ENCODE assay signal across 16 cellular contexts in genomic region chr22:47092896-47093311, GRCh38.
A peak's percentile ranks its signal among the peaks of the same experiment; 100 is the strongest.
DNase-seq lines count a peak whose midpoint lies in the region; ATAC-seq and TF ChIP-seq lines count a peak whose summit lies in the region.
"Had no signal": no experiment of that assay in that cellular context is flagged by ENCODE, and none has a peak within 500 bp of the region (broad histone marks: within the 10 kb centered on the region; RNA-seq: fewer than 3 reads in every experiment).

No MANE protein-coding gene starts in this region.

- H3K27ac Mint-ChIP-seq in Caco-2 (ENCODE audit: unreplicated experiment) (peak overlapping the region; percentile 78), osteocyte (ENCODE audit: unreplicated experiment) (no peak overlapping the region)
- H3K27ac Mint-ChIP-seq in CD8-positive, alpha-beta T cell = no peak overlapping the region

- no peak overlapping the region for H3K27ac ChIP-seq in CD8-positive, alpha-beta T cell (ENCODE audit: low read depth, low read length)
- H3K27ac ChIP-seq: C4-2B, hepatocyte had no signal

- H3K4me1 ChIP-seq in Caco-2 = peaks cover 6% of the 10 kb centered on the region; the same call in 1 of the 2 replicates
- peaks cover 9% of the 10 kb centered on the region for H3K4me1 ChIP-seq in CD8-positive, alpha-beta T cell (ENCODE audit: insufficient read depth, low read length)

- ATAC-seq in CD8-positive, alpha-beta T cell = no peak
- ATAC-seq in HG03135 (IDR thresholded peaks at IDR 0.05; ENCODE audit: unreplicated experiment) = no peak
- ATAC-seq: effector memory CD8-positive, alpha-beta T cell; stimulated activated naive CD8-positive, alpha-beta T cell treated with anti-CD3 and anti-CD28 coated beads, Interleukin-15, Interleukin-2, amounts not matched to agents 100 U/mL and 50 U/mL, for 24 hours had no signal

- H3K4me1 Mint-ChIP-seq in Caco-2 (ENCODE audit: low read depth, unreplicated experiment) (peaks cover 13% of the 10 kb centered on the region), osteocyte (ENCODE audit: unreplicated experiment) (peaks cover 12% of the 10 kb centered on the region)
- peaks cover 52% of the 10 kb centered on the region for H3K4me1 Mint-ChIP-seq in CD8-positive, alpha-beta T cell (ENCODE audit: low read depth)

- H3K27me3 ChIP-seq in Caco-2 (replicated peaks; ENCODE audit: control insufficient read depth, insufficient read depth, low read length) = no peaks in the 10 kb centered on the region
- no peaks in the 10 kb centered on the region for H3K27me3 ChIP-seq in CD8-positive, alpha-beta T cell (ENCODE audit: insufficient read depth, low read length)
- H3K27me3 ChIP-seq: hepatocyte had no signal

- CTCF ChIA-PET in Caco-2 (lab: Charles Lee) = no interaction called here
- CTCF ChIA-PET in CD8-positive, alpha-beta T cell (lab: Charles Lee) = no interaction called here

- in situ Hi-C loops in GM13977 (cut with MboI; ENCODE audit: low pct_unique_long_range_greater_than_20kb, low sequenced_read_pairs, unreplicated experiment) = no loop called here

- POLR2A ChIA-PET in Caco-2 (lab: Charles Lee) = no interaction called here
- POLR2A ChIA-PET in CD8-positive, alpha-beta T cell (lab: Charles Lee) = no interaction called here

- DNase-seq in Caco-2 = no peak
- peak; percentile 52 for DNase-seq in RPMI7951 (ENCODE audit: low read depth)
- DNase-seq in fibroblast of mammary gland (ENCODE audit: low read depth) = peak; percentile 64
- peak; percentile 51 for DNase-seq in osteocyte (ENCODE audit: extremely low spot score, unreplicated experiment)
- DNase-seq in GM13977 (ENCODE audit: low spot score) = no peak
- DNase-seq in CD8-positive, alpha-beta T cell = no peak
- DNase-seq in DMS114 treated with DMSO at 0.1 percent for 48 hours (lab: John Stamatoyannopoulos, UW; ENCODE audit: unreplicated experiment) = no peak
- DNase-seq: activated CD4-positive, CD25-positive, alpha-beta regulatory T cell; effector memory CD8-positive, alpha-beta T cell; Karpas-422; NCI-H2081; stimulated activated CD4-positive, alpha-beta T cell treated with anti-CD3 and anti-CD28 coated beads, Interleukin-4, amount 100 ng/mL, for 1 hour; stimulated activated naive CD8-positive, alpha-beta T cell treated with anti-CD3 and anti-CD28 coated beads, Interleukin-15, Interleukin-2, amounts not matched to agents 100 U/mL and 50 U/mL, for 24 hours had no signal

- intact Hi-C loops in Caco-2 (cut with micrococcal nuclease; ENCODE audit: unreplicated experiment) = no loop called here
- intact Hi-C loops in CD8-positive, alpha-beta T cell (cut with DNase I, micrococcal nuclease) = no loop called here

- no peak overlapping the region for H3K4me3 Mint-ChIP-seq in Caco-2 (ENCODE audit: unreplicated experiment)
- no peak overlapping the region for H3K4me3 Mint-ChIP-seq in osteocyte (ENCODE audit: unreplicated experiment)
- H3K4me3 Mint-ChIP-seq in CD8-positive, alpha-beta T cell = no peak overlapping the region
- H3K4me3 Mint-ChIP-seq: effector memory CD8-positive, alpha-beta T cell had no signal

- TF ChIP-seq CTCF in Caco-2 (IDR thresholded peaks at IDR 0.05; ENCODE audit: insufficient read depth in 1 of 2, low read depth in 1 of 2, low read length in 1 of 2, severe bottlenecking in 1 of 2, unreplicated experiment in 1 of 2) (no peak), fibroblast of mammary gland (conservative IDR thresholded peaks at IDR 0.05; ENCODE audit: control insufficient read depth, insufficient read depth, low read depth, low read length) (no peak), osteocyte (IDR thresholded peaks at IDR 0.05) (no peak), GM13977 (IDR thresholded peaks at IDR 0.05; ENCODE audit: extremely low read depth, insufficient read depth, missing control alignments) (no peak)
- TF ChIP-seq CTCF in CD8-positive, alpha-beta T cell (IDR thresholded peaks at IDR 0.05) = no peak

- H3K27me3 Mint-ChIP-seq in Caco-2 (ENCODE audit: insufficient read depth, unreplicated experiment) = no peaks in the 10 kb centered on the region
- no peaks in the 10 kb centered on the region for H3K27me3 Mint-ChIP-seq in osteocyte (ENCODE audit: unreplicated experiment)
- no peaks in the 10 kb centered on the region for H3K27me3 Mint-ChIP-seq in CD8-positive, alpha-beta T cell (ENCODE audit: low read depth)
- H3K27me3 Mint-ChIP-seq: effector memory CD8-positive, alpha-beta T cell had no signal

- peaks cover 7% of the 10 kb centered on the region; the same call in 1 of the 2 replicates for H3K9me3 ChIP-seq in Caco-2
- H3K9me3 ChIP-seq in CD8-positive, alpha-beta T cell (ENCODE audit: low read length) = no peaks in the 10 kb centered on the region

- no peak overlapping the region for H3K4me3 ChIP-seq in Caco-2 (ENCODE audit: low read depth, low read length)
- H3K4me3 ChIP-seq in fibroblast of mammary gland (ENCODE audit: control insufficient read depth, low read depth, low read length) = no peak overlapping the region
- H3K4me3 ChIP-seq in CD8-positive, alpha-beta T cell (ENCODE audit: low read depth, low read length) = no peak overlapping the region
- H3K4me3 ChIP-seq: hepatocyte had no signal

- H3K36me3 Mint-ChIP-seq in Caco-2 (ENCODE audit: insufficient read depth, unreplicated experiment) = peaks cover 41% of the 10 kb centered on the region
- no peaks in the 10 kb centered on the region for H3K36me3 Mint-ChIP-seq in osteocyte (ENCODE audit: unreplicated experiment)
- peaks cover 15% of the 10 kb centered on the region for H3K36me3 Mint-ChIP-seq in CD8-positive, alpha-beta T cell

- BruUV-seq in Caco-2 (replicated peaks; lab: Mats Ljungman, UMichigan) = no TSS peak

- H3K9me3 Mint-ChIP-seq in Caco-2 (ENCODE audit: unreplicated experiment) (peaks cover 27% of the 10 kb centered on the region), osteocyte (ENCODE audit: unreplicated experiment) (peaks cover 8% of the 10 kb centered on the region)
- no peaks in the 10 kb centered on the region for H3K9me3 Mint-ChIP-seq in CD8-positive, alpha-beta T cell
- H3K9me3 Mint-ChIP-seq: effector memory CD8-positive, alpha-beta T cell had no signal

- H3K36me3 ChIP-seq in Caco-2 (ENCODE audit: control insufficient read depth, insufficient read depth, low read length) = no peaks in the 10 kb centered on the region; the same call in 1 of the 2 replicates
- H3K36me3 ChIP-seq in CD8-positive, alpha-beta T cell (ENCODE audit: insufficient read depth, low read length) = no peaks in the 10 kb centered on the region

Comparison
In these comparisons a context has a peak if more than half of its experiments do, and no peak if none do; other contexts are left out.
1. DNase-seq: peak in RPMI7951 (single experiment), fibroblast of mammary gland (single experiment) and osteocyte (single experiment); none in Caco-2 (0 of 2), GM13977 (single experiment), CD8-positive, alpha-beta T cell (0 of 7) and DMS114 treated with DMSO at 0.1 percent for 48 hours (single experiment).